In genomic region chr17:27038676-27039075, GRCh38 we compare ENCODE assay signal across 14 cellular contexts.
DNase-seq lines count a peak whose midpoint lies in the region; ATAC-seq and TF ChIP-seq lines count a peak whose summit lies in the region.
"Had no signal": no experiment of that assay in that cellular context is flagged by ENCODE, and none has a peak within 500 bp of the region (broad histone marks: within the 10 kb centered on the region; RNA-seq: fewer than 3 reads in every experiment).

No MANE protein-coding gene starts in this region.

- H3K27me3 ChIP-seq in BLaER1 (no peaks in the 10 kb centered on the region), SK-N-SH (ENCODE audit: insufficient read depth) (no peaks in the 10 kb centered on the region)
- H3K27me3 ChIP-seq: ovary had no signal

- H3K4me1 ChIP-seq in BLaER1 (peaks cover 38% of the 10 kb centered on the region), SK-N-SH (ENCODE audit: control insufficient read depth in 1 of 2, insufficient read depth in 2 of 2, low read depth in 1 of 2, low read length in 1 of 2) (no peaks in the 10 kb centered on the region)

- TF ChIP-seq EP300 in SK-N-SH (IDR thresholded peaks at IDR 0.05; ENCODE audit: borderline replicate concordance in 1 of 2, low read depth in 1 of 2, low read length in 1 of 2): no peak

- POLR2A ChIA-PET in SK-N-SH (lab: Yijun Ruan, JAX): no interaction called here

- H3K27ac ChIP-seq in BLaER1 (peak overlapping the region; percentile 91; the same call in 1 of the 2 replicates), SK-N-SH (ENCODE audit: low read depth in 2 of 2, low read length in 1 of 2) (no peak overlapping the region)
- H3K27ac ChIP-seq: ovary had no signal

- no peaks in the 10 kb centered on the region for H3K9me2 ChIP-seq in SK-N-SH

- H2AFZ ChIP-seq in SK-N-SH (ENCODE audit: low read depth): no peak overlapping the region

- H3K9me3 ChIP-seq in BLaER1 (no peaks in the 10 kb centered on the region), SK-N-SH (no peaks in the 10 kb centered on the region)
- H3K9me3 ChIP-seq: ovary had no signal

- ATAC-seq in GM21717 (IDR thresholded peaks at IDR 0.05; ENCODE audit: unreplicated experiment) (no peak), GM19397 (IDR thresholded peaks at IDR 0.05; ENCODE audit: unreplicated experiment) (no peak)
- ATAC-seq: stimulated activated effector memory CD8-positive, alpha-beta T cell treated with anti-CD3 and anti-CD28 coated beads, Interleukin-12 subunit alpha, Interleukin-12 subunit beta, amount 100 ng/mL, for 72 hours had no signal

- peak; percentile 22 for DNase-seq in NCI-H1694 (lab: John Stamatoyannopoulos, UW)
- peak; percentile 19 for DNase-seq in SK-N-SH
- DNase-seq in ecto neural progenitor cell (ENCODE audit: low spot score): no peak
- no peak for DNase-seq in NCI-H128 (lab: John Stamatoyannopoulos, UW; ENCODE audit: unreplicated experiment)
- DNase-seq: activated naive CD4-positive, alpha-beta T cell; CD4-positive, alpha-beta T cell; central memory CD4-positive, alpha-beta T cell; NCI-H146; ovary had no signal

- H3K4me2 ChIP-seq in BLaER1: peak overlapping the region; percentile 56; the same call in 1 of the 2 replicates
- no peak overlapping the region for H3K4me2 ChIP-seq in SK-N-SH

- CTCF ChIA-PET in SK-N-SH (lab: Yijun Ruan, JAX): no interaction called here

- H3F3A ChIP-seq in SK-N-SH (replicated peaks; ENCODE audit: insufficient read depth): no peaks in the 10 kb centered on the region

- H3K36me3 ChIP-seq in BLaER1 (no peaks in the 10 kb centered on the region), SK-N-SH (replicated peaks in 1 of 2; ENCODE audit: control insufficient read depth in 1 of 2, insufficient read depth in 2 of 2, low read length in 1 of 2) (peaks cover 0 to 17% of the 10 kb centered on the region in 2 experiments)
- H3K36me3 ChIP-seq: ovary had no signal

- H3K79me2 ChIP-seq in SK-N-SH (ENCODE audit: insufficient read depth): no peaks in the 10 kb centered on the region

- 40% methylated on average over 2 of the region's 2 CpGs for WGBS in SK-N-SH (ENCODE audit: low lambda C conversion rate)

- TF ChIP-seq RAD21 in SK-N-SH (IDR thresholded peaks at IDR 0.05; ENCODE audit: low read length): no peak

- no peaks in the 10 kb centered on the region for H4K20me1 ChIP-seq in BLaER1
- no peaks in the 10 kb centered on the region for H4K20me1 ChIP-seq in SK-N-SH (ENCODE audit: insufficient read depth)

- TF ChIP-seq CTCF in GM12873 (IDR thresholded peaks at IDR 0.05; ENCODE audit: insufficient read depth, low read depth, low read length, missing control alignments) (peak; percentile 30), SK-N-SH (IDR thresholded peaks at IDR 0.05) (peak; percentile 39)

- no peak overlapping the region for H3K9ac ChIP-seq in BLaER1
- no peak overlapping the region for H3K9ac ChIP-seq in SK-N-SH

- H3K4me3 ChIP-seq in BLaER1 (no peak overlapping the region), SK-N-SH (ENCODE audit: low read depth in 2 of 2, low read length in 1 of 2) (no peak overlapping the region)
- H3K4me3 ChIP-seq: ovary had no signal

TF ChIP-seq in SK-N-SH, 30 proteins besides CTCF, POLR2A, EP300 and RAD21:
- no peak for TF ChIP-seq RCOR1 (IDR thresholded peaks at IDR 0.05; ENCODE audit: low read length)
- TF ChIP-seq NFIC (IDR thresholded peaks at IDR 0.05; ENCODE audit: borderline replicate concordance): no peak
- no peak for TF ChIP-seq TAF1 (IDR thresholded peaks at IDR 0.05; ENCODE audit: borderline replicate concordance, low read depth, low read length)
- no peak for TF ChIP-seq JUND (IDR thresholded peaks at IDR 0.05)
- TF ChIP-seq FOSL2 (IDR thresholded peaks at IDR 0.05; ENCODE audit: borderline replicate concordance, low read depth): no peak
- no peak for TF ChIP-seq MXI1 (IDR thresholded peaks at IDR 0.05; ENCODE audit: low read depth, low read length)
- no peak for TF ChIP-seq MEF2A (IDR thresholded peaks at IDR 0.05; ENCODE audit: borderline replicate concordance, low read depth)
- TF ChIP-seq ZBTB33 (IDR thresholded peaks at IDR 0.05; ENCODE audit: borderline replicate concordance, low read depth): no peak
TF ChIP-seq in SK-N-SH: peak in this region for 0.

Comparison
In these comparisons a context has a peak if more than half of its experiments do, and no peak if none do; other contexts are left out.
1. DNase-seq: peak in NCI-H1694 (single experiment) and SK-N-SH (single experiment); none in ecto neural progenitor cell (single experiment) and NCI-H128 (single experiment).